Comparison of ENCODE assay signal across 10 cellular contexts in the genomic region with DNA sequence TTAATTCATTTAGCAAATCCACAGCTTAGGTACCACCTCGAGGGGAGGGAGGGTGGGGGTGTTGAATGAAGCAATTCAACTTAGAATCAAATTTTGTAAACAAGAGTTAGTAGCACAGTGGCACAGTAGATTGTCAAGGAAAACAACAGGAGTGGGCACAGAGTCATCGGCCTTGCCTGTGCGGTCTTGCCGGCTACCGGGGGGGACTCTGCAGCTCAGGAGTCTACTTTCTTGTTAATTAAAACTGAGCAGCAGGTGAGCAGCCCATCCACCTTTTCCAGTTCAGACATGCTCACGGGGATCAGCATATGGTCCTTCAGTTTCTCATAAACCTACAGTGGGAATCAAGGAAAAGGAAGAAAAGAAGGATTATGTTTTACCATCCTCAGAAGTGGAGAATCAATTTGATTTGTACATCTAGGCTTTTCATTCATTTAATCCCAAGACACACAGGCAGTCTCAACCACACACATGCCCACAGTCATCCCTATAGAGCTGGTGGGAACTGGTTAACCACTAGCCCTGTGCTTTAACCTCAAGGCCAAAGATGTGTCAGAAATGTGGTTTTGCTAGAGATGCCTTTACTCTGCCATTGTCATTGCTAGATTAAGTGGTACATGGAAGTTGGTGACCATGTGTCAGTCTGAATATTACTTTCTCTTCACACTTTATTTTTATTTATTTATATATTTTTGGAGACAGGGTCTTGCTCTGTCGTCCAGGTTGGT. TPM values are rescaled to one million over a fixed set of nuclear protein-coding genes. Genes with fewer than 3 reads are reported as not detected.
DNase-seq lines count a peak whose midpoint lies in the region; ATAC-seq and TF ChIP-seq lines count a peak whose summit lies in the region.
"Had no signal": no experiment of that assay in that cellular context is flagged by ENCODE, and none has a peak within 500 bp of the region (broad histone marks: within the 10 kb centered on the region; RNA-seq: fewer than 3 reads in every experiment).

No MANE protein-coding gene starts in this region.

- intact Hi-C loops in right lobe of liver (cut with DNase I), result no loop called here

- H3K27me3 ChIP-seq in SJCRH30 (no peaks in the 10 kb centered on the region), right lobe of liver (no peaks in the 10 kb centered on the region)

- H3K4me1 ChIP-seq in SJCRH30 (no peaks in the 10 kb centered on the region), right lobe of liver (peaks cover 0 to 5% (median 2%) of the 10 kb centered on the region in 4 donors)

- TF ChIP-seq POLR2A in right lobe of liver (IDR thresholded peaks at IDR 0.05), result no peak

- WGBS in right lobe of liver (ENCODE audit: insufficient coverage, low coverage, low lambda C conversion rate, missing lambda C conversion rate), result 78% methylated on average over 6 of the region's 7 CpGs

- ATAC-seq in GM18520 (IDR thresholded peaks at IDR 0.05; ENCODE audit: unreplicated experiment) (peak; percentile 90), HG02852 (IDR thresholded peaks at IDR 0.05; ENCODE audit: unreplicated experiment) (peak; percentile 72), right lobe of liver (no peak), HG03097 (IDR thresholded peaks at IDR 0.05; ENCODE audit: low FRiP score, unreplicated experiment) (no peak)
- ATAC-seq: K562 had no signal

- H3K27ac ChIP-seq in SJCRH30 (no peak overlapping the region), right lobe of liver (no peak overlapping the region)

- H3K36me3 ChIP-seq in SJCRH30, result peaks cover 3% of the 10 kb centered on the region; the same call in 1 of the 2 replicates
- H3K36me3 ChIP-seq in right lobe of liver, result peaks cover 0 to 17% (median 4%) of the 10 kb centered on the region in 4 donors

- DNase-seq in SJCRH30 (peak; percentile 22 to 36), kidney glomerular epithelial cell (lab: John Stamatoyannopoulos, UW) (peak; percentile 16), HuH-7.5 (ENCODE audit: low spot score) (no peak), right lobe of liver (no peak), NCI-H1417 (lab: John Stamatoyannopoulos, UW) (no peak)
- DNase-seq: naive B cell had no signal

- TF ChIP-seq CTCF in right lobe of liver (IDR thresholded peaks at IDR 0.05), result no peak

- no peaks in the 10 kb centered on the region for H3K9me3 ChIP-seq in SJCRH30 (replicated peaks)
- no peaks in the 10 kb centered on the region for H3K9me3 ChIP-seq in right lobe of liver

- no peak overlapping the region for H3K4me3 ChIP-seq in SJCRH30
- H3K4me3 ChIP-seq in right lobe of liver, result no peak overlapping the region
- H3K4me3 ChIP-seq: K562 had no signal

RNA-seq across cellular contexts. Expression of a gene that starts 45.0 kb away (rescaled TPM):
- total RNA-seq in SJCRH30 (2014; rRNA removed; shearing (Covaris generic)), result 24.9 and 26.6 TPM in 2 replicates
- 10 to 100 TPM in 2 of 6 experiments, 1 to 10 TPM in 4; 7.3 to 14.1 (median 9.1) TPM for total RNA-seq in right lobe of liver

Comparison
In these comparisons a context has a peak if more than half of its experiments do, and no peak if none do; other contexts are left out.
1. ATAC-seq: peak in GM18520 (single experiment) and HG02852 (single experiment); none in right lobe of liver (0 of 4) and HG03097 (single experiment).
2. DNase-seq: peak in SJCRH30 (2 of 2) and kidney glomerular epithelial cell (single experiment); none in HuH-7.5 (single experiment), right lobe of liver (0 of 3) and NCI-H1417 (0 of 3).